17 cellular contexts compared by ENCODE assay signal in genomic region chr4:173073939-173074500, GRCh38.
A peak's percentile ranks its signal among the peaks of the same experiment; 100 is the strongest.
DNase-seq lines count a peak whose midpoint lies in the region; ATAC-seq and TF ChIP-seq lines count a peak whose summit lies in the region.
"Had no signal": no experiment of that assay in that cellular context is flagged by ENCODE, and none has a peak within 500 bp of the region (broad histone marks: within the 10 kb centered on the region; RNA-seq: fewer than 3 reads in every experiment).

No MANE protein-coding gene starts in this region.

- ATAC-seq in DND-41 (ENCODE audit: insufficient read depth, low read depth) = 0 out of 3 replicates have a peak, but pooled peaks have one; percentile 9
- peak; percentile 36 for ATAC-seq in esophagus mucosa
- peak; percentile 88 for ATAC-seq in mucosa of descending colon
- ATAC-seq in upper lobe of left lung (ENCODE audit: low FRiP score in 2 of 2) = no peak
- no peak for ATAC-seq in GM21737 (IDR thresholded peaks at IDR 0.05; ENCODE audit: unreplicated experiment)
- ATAC-seq: GM12878; naive thymus-derived CD4-positive, alpha-beta T cell; stimulated activated naive CD8-positive, alpha-beta T cell treated with anti-CD3 and anti-CD28 coated beads, Interleukin-15, Interleukin-2, amounts not matched to agents 100 U/mL and 50 U/mL, for 24 hours had no signal

- H2AFZ ChIP-seq in DND-41 (ENCODE audit: low read depth, low read length) = no peak overlapping the region

- H3K4me2 ChIP-seq in DND-41 (ENCODE audit: insufficient read depth, low read length) = no peak overlapping the region

- H3K9me3 ChIP-seq in DND-41 (ENCODE audit: insufficient read depth, low read length, severe bottlenecking) (peaks cover 14% of the 10 kb centered on the region), mucosa of descending colon (peaks cover 11% of the 10 kb centered on the region), upper lobe of left lung (peaks cover 0 to 12% (median 4%) of the 10 kb centered on the region in 4 donors)
- H3K9me3 ChIP-seq: uterus had no signal

- H3K9ac ChIP-seq in DND-41 (ENCODE audit: low read depth, low read length) = no peak overlapping the region

- H3K36me3 ChIP-seq in DND-41 (ENCODE audit: insufficient read depth, low read length) = no peaks in the 10 kb centered on the region
- no peaks in the 10 kb centered on the region for H3K36me3 ChIP-seq in mucosa of descending colon (ENCODE audit: low read depth)
- no peaks in the 10 kb centered on the region for H3K36me3 ChIP-seq in upper lobe of left lung
- H3K36me3 ChIP-seq: adrenal gland, uterus had no signal

- H3K27ac ChIP-seq in DND-41 (ENCODE audit: low read length) (no peak overlapping the region), upper lobe of left lung (no peak overlapping the region)
- H3K27ac ChIP-seq: adrenal gland, uterus had no signal

- no peaks in the 10 kb centered on the region for H3K27me3 ChIP-seq in DND-41 (ENCODE audit: insufficient read depth, low read length, poor library complexity)
- no peaks in the 10 kb centered on the region for H3K27me3 ChIP-seq in upper lobe of left lung
- H3K27me3 ChIP-seq: adrenal gland, uterus had no signal

- intact Hi-C loops in mucosa of descending colon (cut with DNase I, micrococcal nuclease) = no loop called here

- no peak for DNase-seq in DND-41
- DNase-seq in M059J (ENCODE audit: low read depth) = peak; percentile 3
- peak in 1 of 3 donors; percentile 12 for DNase-seq in mucosa of descending colon
- DNase-seq in upper lobe of left lung = no peak
- no peak for DNase-seq in anterior cingulate cortex (lab: John Stamatoyannopoulos, UW)
- DNase-seq in ecto neural progenitor cell (ENCODE audit: low spot score) = no peak
- DNase-seq: activated CD4-positive, alpha-beta T cell treated with anti-CD3 and anti-CD28 coated beads for 4 hours; effector memory CD4-positive, alpha-beta T cell; naive thymus-derived CD4-positive, alpha-beta T cell; NCI-H1436 treated with DMSO at 0.1 percent for 48 hours; stimulated activated naive CD8-positive, alpha-beta T cell treated with anti-CD3 and anti-CD28 coated beads, Interleukin-15, Interleukin-2, amounts not matched to agents 100 U/mL and 50 U/mL, for 24 hours had no signal

- no peaks in the 10 kb centered on the region for H4K20me1 ChIP-seq in DND-41 (ENCODE audit: insufficient read depth, low read length)

- H3K4me1 ChIP-seq in DND-41 (ENCODE audit: insufficient read depth, low read length) (no peaks in the 10 kb centered on the region), mucosa of descending colon (ENCODE audit: low read depth) (peaks cover 4% of the 10 kb centered on the region), upper lobe of left lung (no peaks in the 10 kb centered on the region)
- H3K4me1 ChIP-seq: adrenal gland, uterus had no signal

- TF ChIP-seq POLR2A in upper lobe of left lung (IDR thresholded peaks at IDR 0.05) = no peak

- H3K79me2 ChIP-seq in DND-41 (ENCODE audit: insufficient read depth, low read length) = no peaks in the 10 kb centered on the region

- 50 to 71% methylated on average over 1 of the region's 1 CpG for WGBS in upper lobe of left lung, 2 donors

- no peak for TF ChIP-seq EP300 in upper lobe of left lung (IDR thresholded peaks at IDR 0.05)

- TF ChIP-seq CTCF in DND-41 (IDR thresholded peaks at IDR 0.05; ENCODE audit: borderline replicate concordance, extremely low read depth, low read length, poor library complexity, severe bottlenecking) (no peak), mucosa of descending colon (IDR thresholded peaks at IDR 0.05) (no peak), upper lobe of left lung (IDR thresholded peaks at IDR 0.05) (no peak)

- H3K4me3 ChIP-seq in DND-41 (ENCODE audit: low read depth in 1 of 2, low read length in 2 of 2) = no peak overlapping the region
- H3K4me3 ChIP-seq in mucosa of descending colon = no peak overlapping the region
- H3K4me3 ChIP-seq in upper lobe of left lung = no peak overlapping the region
- H3K4me3 ChIP-seq: adrenal gland, GM12878, lung, uterus had no signal

Comparison
In these comparisons a context has a peak if more than half of its experiments do, and no peak if none do; other contexts are left out.
1. ATAC-seq: peak in DND-41 (single experiment), esophagus mucosa (single experiment) and mucosa of descending colon (single experiment); none in upper lobe of left lung (0 of 2) and GM21737 (single experiment).